Comparison of ENCODE assay signal across 1 cellular context in genomic region chr4:38866973-38867477, GRCh38.
TF ChIP-seq lines count a peak whose summit lies in the region.

No MANE protein-coding gene starts in this region.

TF ChIP-seq in K562, 482 proteins besides CTCF, POLR2A, EP300 and RAD21:
- TF ChIP-seq ZBTB40 (IDR thresholded peaks at IDR 0.05) (peak; percentile 61), ZBTB40 (CRISPR knock-in tag; IDR thresholded peaks at IDR 0.05) (no peak), ZNF395 (CRISPR knock-in tag; IDR thresholded peaks at IDR 0.05) (0 out of 2 replicates have a peak, but pooled peaks have one; percentile 29), MBD1 (CRISPR knock-in tag; IDR thresholded peaks at IDR 0.05) (peak; percentile 81; the same call in 1 of the 2 replicates), BRD9 (IDR thresholded peaks at IDR 0.05; ENCODE audit: low read depth, partially characterized antibody) (no peak), ZNF589 (CRISPR knock-in tag; IDR thresholded peaks at IDR 0.05; ENCODE audit: low read depth) (no peak), ZBTB8A (IDR thresholded peaks at IDR 0.05; ENCODE audit: partially characterized antibody) (no peak), SMARCE1 (IDR thresholded peaks at IDR 0.05) (peak; percentile 17; the same call in 1 of the 2 replicates), LEF1 (IDR thresholded peaks at IDR 0.05) (0 out of 2 replicates have a peak, but pooled peaks have one; percentile 18), PHF20 (IDR thresholded peaks at IDR 0.05; ENCODE audit: partially characterized antibody) (no peak), ZBTB1 (CRISPR knock-in tag; IDR thresholded peaks at IDR 0.05; ENCODE audit: borderline replicate concordance, low read depth) (no peak), BRD4 (IDR thresholded peaks at IDR 0.05) (0 out of 2 replicates have a peak, but pooled peaks have one; percentile 0), NRF1 (conservative IDR thresholded peaks at IDR 0.05 in 1 of 2, IDR thresholded peaks at IDR 0.05 in 1 of 2) (peak in 1 of 2 experiments; percentile 32; a peak in 1 of 4 replicates), NEUROD1 (IDR thresholded peaks at IDR 0.05; ENCODE audit: borderline replicate concordance, low read depth, low read length, partially characterized antibody) (peak; percentile 1), ARID1B (IDR thresholded peaks at IDR 0.05) (no peak)
